ENCODE assay signal across 29 cellular contexts in genomic region chr9:133824106-133824801, GRCh38.
A peak's percentile ranks its signal among the peaks of the same experiment; 100 is the strongest.
DNase-seq lines count a peak whose midpoint lies in the region; ATAC-seq, FAIRE-seq and TF ChIP-seq lines count a peak whose summit lies in the region.
"Had no signal": no experiment of that assay in that cellular context is flagged by ENCODE, and none has a peak within 500 bp of the region (broad histone marks: within the 10 kb centered on the region; RNA-seq: fewer than 3 reads in every experiment).

No MANE protein-coding gene starts in this region.

- no peak for FAIRE-seq in K562 (lab: Jason Lieb, UNC)
- FAIRE-seq: G401.6, H54, TTC549 had no signal

- DNase-seq in GM10248 (ENCODE audit: extremely low spot score) (no peak), GM23338 (ENCODE audit: low spot score) (no peak), K562 (ENCODE audit: extremely low read depth in 1 of 4, low spot score in 3 of 4) (no peak), nephron progenitor cell (no peak), mucosa of descending colon (no peak), MM.1S (no peak)
- DNase-seq in activated CD4-positive, alpha-beta T cell treated with anti-CD3 and anti-CD28 coated beads, Interleukin-2, amount 50 U/mL, for 1 hour = no peak
- DNase-seq: activated CD4-positive, alpha-beta T cell treated with anti-CD3 and anti-CD28 coated beads for 36 hours; activated naive CD4-positive, alpha-beta T cell treated with anti-CD3 and anti-CD28 coated beads, Interleukin-2, amount 10 ng/mL, durations not matched to agents 7 days and 5 days; activated T-cell treated with anti-CD3 and anti-CD28 coated beads, Interleukin-2, amount 50 U/mL, for 72 hours; amygdala; CD8-positive, alpha-beta memory T cell; DMS153; head of caudate nucleus; left colon; natural killer cell; NCI-H1930; NCI-H345; NCI-H82; PC-3; posterior cingulate gyrus; SIG-M5; stimulated activated naive CD8-positive, alpha-beta T cell treated with anti-CD3 and anti-CD28 coated beads, Interleukin-15, Interleukin-2, amounts not matched to agents 100 U/mL and 50 U/mL, for 24 hours; T-cell had no signal

- in situ Hi-C loops in K562 (cut with MboI) = no loop called here

- H3K4me1 Mint-ChIP-seq in GM23338 (peaks cover 46% of the 10 kb centered on the region), nephron progenitor cell (peaks cover 67% of the 10 kb centered on the region)
- H3K4me1 Mint-ChIP-seq: activated CD4-positive, alpha-beta T cell treated with anti-CD3 and anti-CD28 coated beads for 36 hours; activated naive CD4-positive, alpha-beta T cell treated with anti-CD3 and anti-CD28 coated beads, Interleukin-2, amount 10 ng/mL, durations not matched to agents 7 days and 5 days; CD8-positive, alpha-beta memory T cell; natural killer cell had no signal

- H4K20me1 ChIP-seq in GM23338 (replicated peaks; ENCODE audit: insufficient read depth) (no peaks in the 10 kb centered on the region; the same call in 1 of the 2 replicates), K562 (replicated peaks; ENCODE audit: control insufficient read depth, insufficient read depth, low read length) (peaks cover 8% of the 10 kb centered on the region; the same call in 1 of the 2 replicates), MM.1S (ENCODE audit: insufficient read depth, low read length) (no peaks in the 10 kb centered on the region)

- H3K4me3 ChIP-seq in GM23338 (no peak overlapping the region), K562 (no peak overlapping the region), mucosa of descending colon (no peak overlapping the region), MM.1S (ENCODE audit: low read length) (no peak overlapping the region)
- H3K4me3 ChIP-seq: cardiac muscle cell had no signal

- H3K36me3 ChIP-seq in GM23338 (ENCODE audit: insufficient read depth) (no peaks in the 10 kb centered on the region), K562 (ENCODE audit: control insufficient read depth, insufficient read depth, low read length) (no peaks in the 10 kb centered on the region), mucosa of descending colon (ENCODE audit: low read depth) (no peaks in the 10 kb centered on the region), MM.1S (replicated peaks; ENCODE audit: insufficient read depth, low read length) (no peaks in the 10 kb centered on the region)
- H3K36me3 ChIP-seq: cardiac muscle cell had no signal

- no peaks in the 10 kb centered on the region for H3K79me2 ChIP-seq in GM23338 (replicated peaks; ENCODE audit: insufficient read depth)
- H3K79me2 ChIP-seq in K562 (ENCODE audit: control insufficient read depth, insufficient read depth, low read length) = no peaks in the 10 kb centered on the region
- H3K79me2 ChIP-seq in MM.1S (ENCODE audit: low read length) = no peaks in the 10 kb centered on the region

- H3K27me3 ChIP-seq in GM23338 (ENCODE audit: insufficient read depth) (no peaks in the 10 kb centered on the region), K562 (ENCODE audit: control insufficient read depth in 2 of 2, insufficient read depth in 2 of 2, low read length in 2 of 2) (peaks cover 29 to 66% of the 10 kb centered on the region in 2 experiments; a peak in 4 of 5 replicates), MM.1S (replicated peaks; ENCODE audit: insufficient read depth, low read length) (peaks cover 36% of the 10 kb centered on the region)
- H3K27me3 ChIP-seq: cardiac muscle cell had no signal

- no peaks in the 10 kb centered on the region for H3K9me1 ChIP-seq in K562 (ENCODE audit: control insufficient read depth, insufficient read depth, low read length)

- no peaks in the 10 kb centered on the region for H3K9me3 ChIP-seq in K562 (replicated peaks; ENCODE audit: control insufficient read depth, insufficient read depth, low read depth, low read length)
- H3K9me3 ChIP-seq in mucosa of descending colon = no peaks in the 10 kb centered on the region
- H3K9me3 ChIP-seq in MM.1S (replicated peaks; ENCODE audit: insufficient read depth, low read length) = no peaks in the 10 kb centered on the region

- H3K4me3 Mint-ChIP-seq in GM23338 (no peak overlapping the region), nephron progenitor cell (no peak overlapping the region)
- H3K4me3 Mint-ChIP-seq: activated CD4-positive, alpha-beta T cell treated with anti-CD3 and anti-CD28 coated beads for 36 hours; activated naive CD4-positive, alpha-beta T cell treated with anti-CD3 and anti-CD28 coated beads, Interleukin-2, amount 10 ng/mL, durations not matched to agents 7 days and 5 days; activated T-cell treated with anti-CD3 and anti-CD28 coated beads, Interleukin-2, amount 50 U/mL, for 72 hours; CD8-positive, alpha-beta memory T cell; natural killer cell; T-cell had no signal

- TF ChIP-seq POLR2A in K562 (conservative IDR thresholded peaks at IDR 0.05) = no peak

- H3K4me1 ChIP-seq in GM23338 (ENCODE audit: insufficient read depth) (peaks cover 17% of the 10 kb centered on the region; the same call in 1 of the 2 replicates), K562 (replicated peaks in 1 of 2; ENCODE audit: control insufficient read depth in 2 of 2, insufficient read depth in 2 of 2, low read length in 2 of 2) (peaks cover 0 to 5% of the 10 kb centered on the region in 2 experiments; a peak in 2 of 5 replicates), mucosa of descending colon (ENCODE audit: low read depth) (peaks cover 3% of the 10 kb centered on the region), MM.1S (ENCODE audit: low read length) (no peaks in the 10 kb centered on the region)

- H3K9ac ChIP-seq in K562 (ENCODE audit: insufficient read depth in 1 of 2, low read depth in 2 of 2, low read length in 2 of 2) (no peak overlapping the region), MM.1S (ENCODE audit: low read length) (no peak overlapping the region)

- H3K9me2 ChIP-seq in GM23338 (ENCODE audit: insufficient read depth) (no peaks in the 10 kb centered on the region), MM.1S (replicated peaks; ENCODE audit: insufficient read depth, low read length) (no peaks in the 10 kb centered on the region)

- H3F3A ChIP-seq in GM23338 (replicated peaks; ENCODE audit: low read depth) = no peaks in the 10 kb centered on the region
- no peaks in the 10 kb centered on the region for H3F3A ChIP-seq in MM.1S (ENCODE audit: insufficient read depth, low read length)

- H3K9me3 Mint-ChIP-seq in GM23338 (no peaks in the 10 kb centered on the region), nephron progenitor cell (no peaks in the 10 kb centered on the region)
- H3K9me3 Mint-ChIP-seq: activated naive CD4-positive, alpha-beta T cell treated with anti-CD3 and anti-CD28 coated beads, Interleukin-2, amount 10 ng/mL, durations not matched to agents 7 days and 5 days; activated T-cell treated with anti-CD3 and anti-CD28 coated beads, Interleukin-2, amount 50 U/mL, for 72 hours; CD8-positive, alpha-beta memory T cell; natural killer cell; T-cell had no signal

- BruUV-seq in K562 (replicated peaks; lab: Mats Ljungman, UMichigan) = no TSS peak

- peak overlapping the region; percentile 70; the same call in 1 of the 2 replicates for H3K27ac Mint-ChIP-seq in GM23338
- peak overlapping the region; percentile 59 for H3K27ac Mint-ChIP-seq in nephron progenitor cell
- H3K27ac Mint-ChIP-seq: activated CD4-positive, alpha-beta T cell treated with anti-CD3 and anti-CD28 coated beads for 36 hours; activated naive CD4-positive, alpha-beta T cell treated with anti-CD3 and anti-CD28 coated beads, Interleukin-2, amount 10 ng/mL, durations not matched to agents 7 days and 5 days; activated T-cell treated with anti-CD3 and anti-CD28 coated beads, Interleukin-2, amount 50 U/mL, for 72 hours; natural killer cell; T-cell had no signal

- no peak for TF ChIP-seq EP300 in K562 (IDR thresholded peaks at IDR 0.05; ENCODE audit: low read length)

- H3K27ac ChIP-seq in GM23338 (ENCODE audit: low read depth) (0 out of 2 replicates have a peak overlapping the region, but pooled peaks have one; percentile 59), K562 (ENCODE audit: extremely low read depth, low read depth, low read length) (no peak overlapping the region), MM.1S (ENCODE audit: low read length) (no peak overlapping the region)
- H3K27ac ChIP-seq: cardiac muscle cell had no signal

- ATAC-seq in GM23338 = peak; percentile 52
- peak; percentile 17; the same call in 1 of the 3 replicates for ATAC-seq in K562
- no peak for ATAC-seq in mucosa of descending colon
- no peak for ATAC-seq in HG03520 (IDR thresholded peaks at IDR 0.05; ENCODE audit: unreplicated experiment)
- ATAC-seq: activated CD4-positive, alpha-beta T cell treated with anti-CD3 and anti-CD28 coated beads for 36 hours; activated T-cell treated with anti-CD3 and anti-CD28 coated beads, Interleukin-2, amount 50 U/mL, for 72 hours; left colon; natural killer cell; PC-3; stimulated activated naive CD8-positive, alpha-beta T cell treated with anti-CD3 and anti-CD28 coated beads, Interleukin-15, Interleukin-2, amounts not matched to agents 100 U/mL and 50 U/mL, for 24 hours; T-cell had no signal

- no peaks in the 10 kb centered on the region for H3K36me3 Mint-ChIP-seq in GM23338 (ENCODE audit: low read depth)
- no peaks in the 10 kb centered on the region for H3K36me3 Mint-ChIP-seq in nephron progenitor cell (ENCODE audit: low read depth)
- H3K36me3 Mint-ChIP-seq: activated naive CD4-positive, alpha-beta T cell treated with anti-CD3 and anti-CD28 coated beads, Interleukin-2, amount 10 ng/mL, durations not matched to agents 7 days and 5 days; CD8-positive, alpha-beta memory T cell; natural killer cell; T-cell had no signal

- no peak overlapping the region for H2AFZ ChIP-seq in GM23338
- no peak overlapping the region for H2AFZ ChIP-seq in K562 (ENCODE audit: low read depth, low read length)
- H2AFZ ChIP-seq in MM.1S (ENCODE audit: low read length) = no peak overlapping the region

- intact Hi-C loops in K562 (cut with micrococcal nuclease) = no loop called here
- intact Hi-C loops in mucosa of descending colon (cut with DNase I, micrococcal nuclease) = no loop called here

- CTCF ChIA-PET in GM10248 (lab: Yijun Ruan, JAX) = interaction anchor here (1.0 to 1.6 kb wide), 2 partner anchors 9 to 129 kb away, joined by 3 read pairs; no protein-coding TSS in a partner anchor
- CTCF ChIA-PET in K562 (lab: Yijun Ruan, JAX; ENCODE audit: low intra/inter-chr PET ratio) = no interaction called here

- TF ChIP-seq RAD21 in K562 (CRISPR knock-in tag; conservative IDR thresholded peaks at IDR 0.05 in 1 of 2, IDR thresholded peaks at IDR 0.05 in 1 of 2) = no peak

- H3K4me2 ChIP-seq in GM23338 = no peak overlapping the region
- H3K4me2 ChIP-seq in K562 (ENCODE audit: insufficient read depth, low read length) = no peak overlapping the region
- no peak overlapping the region for H3K4me2 ChIP-seq in MM.1S (ENCODE audit: low read depth, low read length)

- TF ChIP-seq CTCF in GM10248 (IDR thresholded peaks at IDR 0.05; ENCODE audit: control extremely low read depth, extremely low read depth, low read depth, missing control alignments) (peak; percentile 4), GM23338 (conservative IDR thresholded peaks at IDR 0.05; ENCODE audit: low read depth in 2 of 2) (no peak), K562 (IDR thresholded peaks at IDR 0.05 in 2 of 3, conservative IDR thresholded peaks at IDR 0.05 in 1 of 3; ENCODE audit: insufficient read depth in 2 of 3, low read depth in 1 of 3, low read length in 3 of 3) (no peak), nephron progenitor cell (IDR thresholded peaks at IDR 0.05) (no peak), mucosa of descending colon (IDR thresholded peaks at IDR 0.05) (no peak), MM.1S (IDR thresholded peaks at IDR 0.05; ENCODE audit: low read length) (no peak)

- WGBS in K562 (ENCODE audit: insufficient coverage, low coverage, missing lambda C conversion rate) = 18% methylated on average over 8 of the region's 14 CpGs

- POLR2A ChIA-PET in GM10248 (lab: Yijun Ruan, JAX) = interaction anchor here (1.0 kb wide), 1 partner anchor 15 kb away, joined by 5 read pairs; no protein-coding TSS in a partner anchor
- POLR2A ChIA-PET in K562 (lab: Yijun Ruan, JAX) = no interaction called here

- peaks cover 19% of the 10 kb centered on the region for H3K27me3 Mint-ChIP-seq in GM23338 (ENCODE audit: insufficient read depth, low read depth, poor library complexity)
- H3K27me3 Mint-ChIP-seq in nephron progenitor cell (ENCODE audit: low read depth, poor library complexity) = peaks cover 6% of the 10 kb centered on the region
- H3K27me3 Mint-ChIP-seq: activated CD4-positive, alpha-beta T cell treated with anti-CD3 and anti-CD28 coated beads for 36 hours; activated naive CD4-positive, alpha-beta T cell treated with anti-CD3 and anti-CD28 coated beads, Interleukin-2, amount 10 ng/mL, durations not matched to agents 7 days and 5 days; CD8-positive, alpha-beta memory T cell; T-cell had no signal

Comparison
In these comparisons a context has a peak if more than half of its experiments do, and no peak if none do; other contexts are left out.
1. ATAC-seq: peak in GM23338 (single experiment) and K562 (single experiment); none in mucosa of descending colon (single experiment) and HG03520 (single experiment).